In the genomic region with DNA sequence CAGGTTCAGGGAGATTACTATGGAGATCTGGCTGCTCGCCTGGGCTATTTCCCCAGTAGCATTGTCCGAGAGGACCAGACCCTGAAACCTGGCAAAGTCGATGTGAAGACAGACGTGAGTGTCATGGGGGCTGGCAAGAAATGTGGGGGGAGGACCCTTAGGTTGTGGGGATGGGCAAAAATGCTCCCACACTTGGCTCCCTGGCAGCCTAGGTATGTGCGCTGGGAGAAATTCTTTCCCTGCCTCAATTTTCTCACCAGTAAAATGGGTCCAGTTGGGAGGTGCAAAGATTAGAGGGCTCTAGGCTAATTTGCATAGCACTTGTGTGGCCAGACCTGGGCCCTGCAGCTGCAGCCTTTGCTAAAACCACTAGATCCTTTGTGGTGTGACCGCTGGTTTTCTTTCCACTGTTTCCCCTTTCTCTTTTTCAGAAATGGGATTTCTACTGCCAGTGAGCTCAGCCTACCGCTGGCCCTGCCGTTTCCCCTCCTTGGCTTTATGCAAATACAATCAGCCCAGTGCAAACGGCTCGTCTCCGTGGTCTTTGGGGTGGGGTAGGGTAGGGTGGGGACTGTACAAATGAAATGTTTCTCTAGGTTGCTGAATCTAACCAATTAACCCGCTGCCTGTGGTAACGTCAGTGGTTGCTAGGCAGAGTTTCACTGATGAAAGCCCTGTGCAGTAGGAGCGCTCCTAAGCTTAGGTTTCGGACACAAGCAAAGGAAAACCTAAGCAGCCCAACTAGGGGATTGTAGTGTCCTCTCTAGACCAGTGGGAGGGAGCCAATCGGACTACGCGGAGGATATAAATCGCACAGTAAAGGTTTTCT, we compare ENCODE assay signal across 8 cellular contexts. TPM values are rescaled to one million over a fixed set of nuclear protein-coding genes. Genes with fewer than 3 reads are reported as not detected.
DNase-seq lines count a peak whose midpoint lies in the region; ATAC-seq and TF ChIP-seq lines count a peak whose summit lies in the region.

No MANE protein-coding gene starts in this region.

- DNase-seq in GM03348 (ENCODE audit: low spot score) (peak; percentile 92), NAMALWA (ENCODE audit: low spot score) (peak; percentile 99), SK-N-MC (ENCODE audit: low read depth, low spot score) (peak; percentile 87), glutamatergic neuron (peak; percentile 88), osteoblast (ENCODE audit: insufficient read length, low spot score, missing footprints) (peak; percentile 83)

- peak; percentile 57 for ATAC-seq in HG02571 (IDR thresholded peaks at IDR 0.05; ENCODE audit: unreplicated experiment)

- peaks cover 41% of the 10 kb centered on the region for H3K4me1 Mint-ChIP-seq in activated naive CD8-positive, alpha-beta T cell (ENCODE audit: low read depth)
- peaks cover 7% of the 10 kb centered on the region for H3K4me1 Mint-ChIP-seq in glutamatergic neuron (ENCODE audit: low read depth, unreplicated experiment)

- H3K79me2 ChIP-seq in osteoblast (ENCODE audit: insufficient read depth, low read length), result peaks cover 4% of the 10 kb centered on the region

- no peaks in the 10 kb centered on the region for H3K27me3 Mint-ChIP-seq in activated naive CD8-positive, alpha-beta T cell
- peaks cover 4% of the 10 kb centered on the region for H3K27me3 Mint-ChIP-seq in glutamatergic neuron (ENCODE audit: unreplicated experiment)

- H3K27ac ChIP-seq in SK-N-MC (peak overlapping the region; percentile 100), osteoblast (ENCODE audit: low read depth, low read length) (peak overlapping the region; percentile 88), thymus (ENCODE audit: low read depth) (peak overlapping the region; percentile 99)

- H3K4me3 Mint-ChIP-seq in activated naive CD8-positive, alpha-beta T cell, result peak overlapping the region; percentile 95
- peak overlapping the region; percentile 93 for H3K4me3 Mint-ChIP-seq in glutamatergic neuron (ENCODE audit: unreplicated experiment)

- peak overlapping the region; percentile 96 for H3K27ac Mint-ChIP-seq in activated naive CD8-positive, alpha-beta T cell
- peak overlapping the region; percentile 99 for H3K27ac Mint-ChIP-seq in glutamatergic neuron (ENCODE audit: unreplicated experiment)

- H3K9ac ChIP-seq in SK-N-MC (ENCODE audit: insufficient read length), result peak overlapping the region; percentile 89

- peaks cover 5% of the 10 kb centered on the region for H3K36me3 Mint-ChIP-seq in activated naive CD8-positive, alpha-beta T cell
- no peaks in the 10 kb centered on the region for H3K36me3 Mint-ChIP-seq in glutamatergic neuron (ENCODE audit: unreplicated experiment)

- 7% methylated on average over 19 of the region's 19 CpGs for WGBS in thymus

- H3K27me3 ChIP-seq in osteoblast (ENCODE audit: insufficient read depth, low read length) (no peaks in the 10 kb centered on the region), thymus (ENCODE audit: control insufficient read depth, insufficient read depth) (no peaks in the 10 kb centered on the region)

- H4K20me1 ChIP-seq in osteoblast (ENCODE audit: insufficient read depth, low read length), result no peaks in the 10 kb centered on the region

- TF ChIP-seq CTCF in glutamatergic neuron (IDR thresholded peaks at IDR 0.05; ENCODE audit: partially characterized antibody, unreplicated experiment), result no peak
- no peak for TF ChIP-seq CTCF in osteoblast (IDR thresholded peaks at IDR 0.05; ENCODE audit: extremely low read depth, low read depth, low read length)

- peak overlapping the region; percentile 99 for H3K4me2 ChIP-seq in osteoblast (ENCODE audit: insufficient read depth, low read length)

- peak overlapping the region; percentile 91 for H3K4me3 ChIP-seq in SK-N-MC
- peak overlapping the region; percentile 77 for H3K4me3 ChIP-seq in osteoblast (ENCODE audit: insufficient read depth, low read length)
- H3K4me3 ChIP-seq in thymus (ENCODE audit: low read length), result peak overlapping the region; percentile 97

- H3K9me3 Mint-ChIP-seq in activated naive CD8-positive, alpha-beta T cell (ENCODE audit: low read depth), result no peaks in the 10 kb centered on the region
- peaks cover 13% of the 10 kb centered on the region for H3K9me3 Mint-ChIP-seq in glutamatergic neuron (ENCODE audit: unreplicated experiment)

- peaks cover 12% of the 10 kb centered on the region for H3K4me1 ChIP-seq in osteoblast (ENCODE audit: insufficient read depth, low read length)
- H3K4me1 ChIP-seq in thymus (ENCODE audit: control insufficient read depth, insufficient read depth, low read length), result peaks cover 12% of the 10 kb centered on the region

- no peaks in the 10 kb centered on the region for H3K36me3 ChIP-seq in SK-N-MC (ENCODE audit: insufficient read depth, low read length)
- no peaks in the 10 kb centered on the region for H3K36me3 ChIP-seq in osteoblast (ENCODE audit: insufficient read depth, low read length)
- peaks cover 10% of the 10 kb centered on the region for H3K36me3 ChIP-seq in thymus (ENCODE audit: control insufficient read depth, insufficient read depth)

- H3K9me3 ChIP-seq in SK-N-MC (ENCODE audit: low read depth, low read length), result no peaks in the 10 kb centered on the region
- no peaks in the 10 kb centered on the region for H3K9me3 ChIP-seq in osteoblast (ENCODE audit: low read depth, low read length)
- H3K9me3 ChIP-seq in thymus (ENCODE audit: control insufficient read depth), result no peaks in the 10 kb centered on the region

- H2AFZ ChIP-seq in osteoblast (ENCODE audit: low read length), result peak overlapping the region; percentile 92

RNA-seq across cellular contexts. Expression of a gene that starts 0.9 kb away (rescaled TPM):
- total RNA-seq in glutamatergic neuron (ENCODE audit: unreplicated experiment) (43.2 TPM), osteoblast (8.0 and 13.8 TPM in 2 replicates)
- 86.7 TPM for polyA plus RNA-seq in thymus

RNA-seq across cellular contexts. Expression of a gene that starts 1.9 kb away (rescaled TPM):
- total RNA-seq in glutamatergic neuron (ENCODE audit: unreplicated experiment) (not detected), osteoblast (0.72 TPM in 1 of 2 replicates, not detected in the other)
- 38.7 TPM for polyA plus RNA-seq in thymus

RNA-seq across cellular contexts. Expression of a gene that starts 21.8 kb away (rescaled TPM):
- total RNA-seq in glutamatergic neuron (ENCODE audit: unreplicated experiment) (142 TPM), osteoblast (69.8 and 75.1 TPM in 2 replicates)
- polyA plus RNA-seq in thymus, result 90.3 TPM

RNA-seq across cellular contexts. Expression of a gene that starts 26.2 kb away (rescaled TPM):
- total RNA-seq in glutamatergic neuron (ENCODE audit: unreplicated experiment), result 70.3 TPM
- 20.6 and 32.1 TPM in 2 replicates for total RNA-seq in osteoblast
- 58.4 TPM for polyA plus RNA-seq in thymus

RNA-seq across cellular contexts. Expression of a gene that starts 26.9 kb away (rescaled TPM):
- total RNA-seq in glutamatergic neuron (ENCODE audit: unreplicated experiment) (20.7 TPM), osteoblast (1.1 and 1.5 TPM in 2 replicates)
- polyA plus RNA-seq in thymus, result 7.4 TPM

Comparison
In these comparisons a context has a peak if more than half of its experiments do, and no peak if none do; other contexts are left out.
1. Peak in every context shown above with its lines: DNase-seq, ATAC-seq, H3K4me3 ChIP-seq and H3K27ac ChIP-seq.